In the genomic region with DNA sequence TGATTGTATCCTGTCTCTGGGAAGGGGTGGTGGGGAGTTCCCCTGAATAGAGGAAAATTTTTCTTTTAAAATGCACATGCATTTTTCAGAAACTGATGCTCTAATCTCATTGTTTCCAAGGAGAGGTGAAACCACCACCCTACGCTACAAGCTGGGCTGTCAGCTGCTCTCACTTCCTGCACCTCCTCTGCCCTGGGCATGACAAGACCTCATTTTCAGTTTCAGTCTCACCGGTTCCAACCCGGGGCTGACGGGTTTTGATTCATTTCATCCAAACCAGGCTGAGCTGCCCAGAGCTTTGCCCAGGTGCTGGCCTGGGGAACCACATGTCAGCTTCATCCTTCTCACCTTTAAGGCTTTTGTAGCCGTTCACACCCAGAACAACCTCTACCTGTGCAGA, we compare ENCODE assay signal across 8 cellular contexts.
DNase-seq lines count a peak whose midpoint lies in the region; ATAC-seq, FAIRE-seq and TF ChIP-seq lines count a peak whose summit lies in the region.

No MANE protein-coding gene starts in this region.

- FAIRE-seq in GM12892 (lab: Jason Lieb, UNC) (peak; percentile 96), kidney (lab: Jason Lieb, UNC) (no peak)

- intact Hi-C loops in kidney (cut with DNase I) = no loop called here

- TF ChIP-seq POLR2A in GM12892 (IDR thresholded peaks at IDR 0.05; ENCODE audit: low read depth, low read length) = no peak

- no peak overlapping the region for H3K4me3 ChIP-seq in kidney (ENCODE audit: low read length in 2 of 2)

- H3K9ac ChIP-seq in kidney (ENCODE audit: low read length in 2 of 2) = no peak overlapping the region

- no peaks in the 10 kb centered on the region for H3K36me3 ChIP-seq in kidney (ENCODE audit: control insufficient read depth in 1 of 2, insufficient read depth in 2 of 2, low read length in 2 of 2)

- POLR2A ChIA-PET in T-cell (lab: Charles Lee) = no interaction called here

- H3K9me3 Mint-ChIP-seq in T-cell (no peaks in the 10 kb centered on the region), naive B cell (peaks cover 0 to 2% (median 0%) of the 10 kb centered on the region in 7 donors)

- H3K36me3 Mint-ChIP-seq in T-cell = no peaks in the 10 kb centered on the region
- H3K36me3 Mint-ChIP-seq in naive B cell = no peaks in the 10 kb centered on the region

- H3K4me1 ChIP-seq in kidney (ENCODE audit: control insufficient read depth in 1 of 2, insufficient read depth in 1 of 2, low read depth in 1 of 2, low read length in 2 of 2) = no peaks in the 10 kb centered on the region

- no peaks in the 10 kb centered on the region for H3K9me3 ChIP-seq in kidney (ENCODE audit: control insufficient read depth in 1 of 2, low read length in 2 of 2)

- H3K4me3 Mint-ChIP-seq in T-cell (peak overlapping the region; percentile 64 to 78 (median 72)), naive B cell (peak overlapping the region; percentile 23 to 88 (median 40))

- no peak overlapping the region for H3K27ac ChIP-seq in kidney (ENCODE audit: low read depth in 2 of 2, low read length in 2 of 2)

- no peak for TF ChIP-seq CTCF in kidney (IDR thresholded peaks at IDR 0.05; ENCODE audit: borderline replicate concordance, extremely low read depth, insufficient read depth)

- H3K27me3 Mint-ChIP-seq in T-cell = peaks cover 11 to 27% of the 10 kb centered on the region in 2 donors
- H3K27me3 Mint-ChIP-seq in naive B cell = peaks cover 16 to 51% (median 45%) of the 10 kb centered on the region in 3 donors

- peak; percentile 89 for ATAC-seq in GM21619 (IDR thresholded peaks at IDR 0.05; ENCODE audit: unreplicated experiment)
- peak; percentile 67 to 76 (median 73) for ATAC-seq in T-cell (replicated peaks in 1 of 4)
- peak; percentile 69 to 78 for ATAC-seq in naive B cell (ENCODE audit: low read depth in 2 of 2)
- ATAC-seq in HG03521 (IDR thresholded peaks at IDR 0.05; ENCODE audit: unreplicated experiment) = no peak

- peak; percentile 62 for DNase-seq in GM12892 (ENCODE audit: insufficient read length)
- DNase-seq in T-cell = peak in 11 of 34 experiments; percentile 1 to 11 (median 3)
- peak; percentile 4 for DNase-seq in naive B cell
- no peak for DNase-seq in kidney
- DNase-seq in NCI-H2196 (lab: John Stamatoyannopoulos, UW; ENCODE audit: unreplicated experiment) = no peak
- DNase-seq in dermis blood vessel endothelial cell = no peak

- CTCF ChIA-PET in T-cell (lab: Charles Lee) = no interaction called here

- peaks cover 0 to 16% (median 9%) of the 10 kb centered on the region in 3 donors for H3K4me1 Mint-ChIP-seq in T-cell
- peaks cover 7 to 8% (median 7%) of the 10 kb centered on the region in 3 donors for H3K4me1 Mint-ChIP-seq in naive B cell

- peak overlapping the region; percentile 66 to 71 for H3K27ac Mint-ChIP-seq in T-cell
- H3K27ac Mint-ChIP-seq in naive B cell = peak overlapping the region in 2 of 6 donors; percentile 47 to 85

Comparison
In these comparisons a context has a peak if more than half of its experiments do, and no peak if none do; other contexts are left out.
1. DNase-seq: peak in GM12892 (single experiment) and naive B cell (single experiment); none in kidney (single experiment), NCI-H2196 (single experiment) and dermis blood vessel endothelial cell (single experiment).